ENCODE assay signal across 8 cellular contexts in genomic region chr19:57389194-57389729, GRCh38. TPM values are rescaled to one million over a fixed set of nuclear protein-coding genes. Genes with fewer than 3 reads are reported as not detected.
DNase-seq lines count a peak whose midpoint lies in the region; ATAC-seq and TF ChIP-seq lines count a peak whose summit lies in the region.

No MANE protein-coding gene starts in this region.

- no peaks in the 10 kb centered on the region for H3K36me3 ChIP-seq in breast epithelium
- no peaks in the 10 kb centered on the region for H3K36me3 ChIP-seq in mucosa of stomach (ENCODE audit: control insufficient read depth, insufficient read depth, low read length)

- CTCF ChIA-PET in AG04449 (lab: Yijun Ruan, JAX): interaction anchor here (0.6 to 1.5 kb wide), 4 partner anchors 15 to 878 kb away, joined by 3 to 7 read pairs (median 3); no protein-coding TSS in a partner anchor

- no peak for DNase-seq in AG04449 (ENCODE audit: low read depth, low spot score)
- no peak for DNase-seq in HL-60 (ENCODE audit: low read depth in 1 of 2, low spot score in 1 of 2)
- no peak for DNase-seq in breast epithelium (ENCODE audit: low spot score in 2 of 2)
- no peak for DNase-seq in COR-L47 (lab: John Stamatoyannopoulos, UW)
- DNase-seq in KG1 (lab: John Stamatoyannopoulos, UW): no peak

- H3K9me3 ChIP-seq in breast epithelium (peaks cover 0 to 14% of the 10 kb centered on the region in 2 donors), mucosa of stomach (ENCODE audit: control insufficient read depth, low read length) (no peaks in the 10 kb centered on the region)

- POLR2A ChIA-PET in AG04449 (lab: Yijun Ruan, JAX): interaction anchor here (0.6 kb wide), 2 partner anchors 26 to 27 kb away, joined by 3 to 4 read pairs; no protein-coding TSS in a partner anchor

- H3K4me3 ChIP-seq in AG04449 (ENCODE audit: low read depth, low read length): peak overlapping the region; percentile 9
- peak overlapping the region; percentile 86; the same call in 1 of the 2 replicates for H3K4me3 ChIP-seq in HL-60 (replicated peaks; ENCODE audit: insufficient read depth, low read length)
- peak overlapping the region; percentile 68 to 83 (median 70) for H3K4me3 ChIP-seq in breast epithelium
- peak overlapping the region; percentile 61 for H3K4me3 ChIP-seq in mucosa of stomach (ENCODE audit: low read length)

- H3K4me1 ChIP-seq in breast epithelium (no peaks in the 10 kb centered on the region), mucosa of stomach (ENCODE audit: control insufficient read depth, insufficient read depth, low read length) (peaks cover 9% of the 10 kb centered on the region)

- no peak for TF ChIP-seq POLR2A in breast epithelium (IDR thresholded peaks at IDR 0.05)

- H3K27me3 ChIP-seq in HL-60 (ENCODE audit: insufficient read depth, poor library complexity, severe bottlenecking) (no peaks in the 10 kb centered on the region), breast epithelium (no peaks in the 10 kb centered on the region), mucosa of stomach (ENCODE audit: control insufficient read depth, insufficient read depth, low read length) (no peaks in the 10 kb centered on the region)

- H3K27ac ChIP-seq in HL-60 (replicated peaks) (peak overlapping the region; percentile 84), breast epithelium (peak overlapping the region; percentile 92 to 96)

- intact Hi-C loops in breast epithelium (cut with DNase I; ENCODE audit: low total_unique reads): no loop called here

- peak overlapping the region; percentile 88 for H3K9ac ChIP-seq in mucosa of stomach (ENCODE audit: low read length)

- ATAC-seq in HG02798 (IDR thresholded peaks at IDR 0.05; ENCODE audit: poor library complexity, unreplicated experiment): no peak
- no peak for ATAC-seq in HG02938 (IDR thresholded peaks at IDR 0.05; ENCODE audit: unreplicated experiment)

- TF ChIP-seq CTCF in AG04449 (IDR thresholded peaks at IDR 0.05; ENCODE audit: insufficient read depth, low read length, missing control alignments): no peak
- TF ChIP-seq CTCF in HL-60 (IDR thresholded peaks at IDR 0.05; ENCODE audit: insufficient read depth, low read length): no peak
- no peak for TF ChIP-seq CTCF in breast epithelium (IDR thresholded peaks at IDR 0.05)

RNA-seq across cellular contexts. Expression of gene ZNF548, which starts 0.4 kb away (rescaled TPM):
- 10 to 100 TPM; 23.6 to 34.5 (median 31.8) TPM for total RNA-seq in breast epithelium

RNA-seq across cellular contexts. Expression of gene ZNF17, which starts 21.7 kb away (rescaled TPM):
- total RNA-seq in breast epithelium: 10 to 100 TPM; 10.5 to 22.0 (median 11.2) TPM

RNA-seq across cellular contexts. Expression of gene TRAPPC2B, which starts 25.9 kb away (rescaled TPM):
- total RNA-seq in breast epithelium: 10 to 100 TPM; 16.7 to 23.2 (median 20.2) TPM

RNA-seq across cellular contexts. Expression of gene ZNF547, which starts 25.9 kb away (rescaled TPM):
- 1 to 10 TPM; 1.6 to 3.8 (median 2.4) TPM for total RNA-seq in breast epithelium

RNA-seq across cellular contexts. Expression of gene ZNF304, which starts 38.2 kb away (rescaled TPM):
- 10 to 100 TPM in 1 of 3 donors, 1 to 10 TPM in 2; 7.5 to 13.6 (median 8.2) TPM for total RNA-seq in breast epithelium

Comparison
In these comparisons a context has a peak if more than half of its experiments do, and no peak if none do; other contexts are left out.
1. H3K4me3 ChIP-seq: peak in every context shown above with its lines; median percentile 86 in HL-60; 70 in breast epithelium; 61 in mucosa of stomach; 9 in AG04449.